In genomic region chr2:227311861-227312506, GRCh38 we compare ENCODE assay signal across 22 cellular contexts.
"Had no signal": no experiment of that assay in that cellular context is flagged by ENCODE, and none has a peak within 500 bp of the region (broad histone marks: within the 10 kb centered on the region; RNA-seq: fewer than 3 reads in every experiment).

No MANE protein-coding gene starts in this region.

- H3K79me2 ChIP-seq: hepatocyte had no signal

- H3K27ac ChIP-seq: heart right ventricle, hepatocyte, left ventricle myocardium inferior, pancreas, right atrium auricular region, skin epidermis, stomach, thoracic aorta, tibial nerve, vagina had no signal

- H3K27me3 ChIP-seq: heart right ventricle, hepatocyte, pancreas, right atrium auricular region, stomach, tibial nerve, vagina had no signal

- H3K4me2 ChIP-seq: hepatocyte had no signal

- H3K4me1 ChIP-seq: heart right ventricle, left ventricle myocardium inferior, pancreas, right atrium auricular region, stomach, tibial nerve, vagina had no signal

- H3K4me3 ChIP-seq: heart right ventricle, hepatocyte, left ventricle myocardium inferior, lung, mucosa of descending colon, pancreas, right atrium auricular region, skin epidermis, stomach, thoracic aorta, tibial nerve, vagina had no signal

- DNase-seq: heart right ventricle; islet precursor cell; left ventricle myocardium inferior; midbrain; mucosa of descending colon; naive thymus-derived CD4-positive, alpha-beta T cell; nucleus accumbens; pancreas; stimulated activated CD4-positive, alpha-beta T cell treated with anti-CD3 and anti-CD28 coated beads, Interleukin-12 subunit alpha, Interleukin-12 subunit beta, amount 100 ng/mL, for 4 hours; stimulated activated CD4-positive, alpha-beta T cell treated with anti-CD3 and anti-CD28 coated beads, Interleukin-15, amount 100 ng/mL, for 24 hours; stimulated activated CD4-positive, alpha-beta T cell treated with anti-CD3 and anti-CD28 coated beads, Interleukin-2, amount 100 ng/mL, for 24 hours; stimulated activated CD4-positive, alpha-beta T cell treated with anti-CD3 and anti-CD28 coated beads, Interleukin-4, amount 100 ng/mL, for 1 hour; stimulated activated naive B cell treated with anti-CD40 and anti-IgM and Interleukin-4, amounts not matched to agents 10 μg/mL and 1 μg/mL and 100 μg/mL, for 72 hours; stimulated activated naive CD8-positive, alpha-beta T cell treated with anti-CD3 and anti-CD28 coated beads, Interleukin-15, Interleukin-2, amounts not matched to agents 100 U/mL and 50 U/mL, for 24 hours; stomach had no signal

- H3K9me3 ChIP-seq: heart right ventricle, left ventricle myocardium inferior, mucosa of descending colon, pancreas, right atrium auricular region, stomach, thoracic aorta, tibial nerve, vagina had no signal

- H3K36me3 ChIP-seq: pancreas, right atrium auricular region, stomach, tibial nerve, vagina had no signal

- FAIRE-seq: pancreas had no signal

- H2AFZ ChIP-seq: hepatocyte had no signal
